Comparison of ENCODE assay signal across 10 cellular contexts in the genomic region with DNA sequence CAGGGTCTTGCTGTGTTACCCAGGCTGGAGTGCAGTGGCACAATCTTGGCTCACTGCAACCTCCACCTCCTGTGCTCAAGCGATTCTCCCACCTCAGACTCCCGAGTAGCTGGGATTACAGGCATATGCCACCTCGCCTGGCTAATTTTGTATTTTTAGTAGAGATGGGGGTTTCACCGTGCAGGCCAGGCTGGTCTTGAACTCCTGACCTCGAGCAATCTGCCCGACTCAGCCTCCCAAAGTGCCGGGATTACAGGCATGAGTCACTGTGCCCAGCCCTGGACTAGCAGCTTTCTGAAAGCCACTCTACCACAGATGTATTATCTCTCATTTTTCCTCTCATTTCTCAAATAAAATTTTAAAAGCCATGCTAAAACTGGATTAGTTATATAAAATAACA. TPM values are rescaled to one million over a fixed set of nuclear protein-coding genes. Genes with fewer than 3 reads are reported as not detected.
"Had no signal": no experiment of that assay in that cellular context is flagged by ENCODE, and none has a peak within 500 bp of the region (broad histone marks: within the 10 kb centered on the region; RNA-seq: fewer than 3 reads in every experiment).

No MANE protein-coding gene starts in this region.

RNA-seq across cellular contexts. Expression of a gene that starts 6.6 kb away (rescaled TPM):
- total RNA-seq: activated CD4-positive, alpha-beta T cell treated with anti-CD3 and anti-CD28 coated beads for 36 hours; activated CD4-positive, alpha-beta T cell treated with anti-CD3 and anti-CD28 coated beads, Interleukin-2, amount 10 ng/mL, durations not matched to agents 7 days and 5 days; activated CD8-positive, alpha-beta T cell treated with anti-CD3 and anti-CD28 coated beads, Interleukin-2, amount 10 ng/mL, durations not matched to agents 7 days and 5 days; activated naive CD8-positive, alpha-beta T cell treated with anti-CD3 and anti-CD28 coated beads, Interleukin-2, amount 10 ng/mL, durations not matched to agents 7 days and 5 days; ascending aorta; WTC11 had no signal

RNA-seq across cellular contexts. Expression of a gene that starts 37.1 kb away (rescaled TPM):
- total RNA-seq: activated CD4-positive, alpha-beta T cell treated with anti-CD3 and anti-CD28 coated beads, Interleukin-2, amount 10 ng/mL, durations not matched to agents 7 days and 5 days; activated CD8-positive, alpha-beta T cell treated with anti-CD3 and anti-CD28 coated beads, Interleukin-2, amount 10 ng/mL, durations not matched to agents 7 days and 5 days had no signal

RNA-seq across cellular contexts. Expression of a gene that starts 41.9 kb away (rescaled TPM):
- total RNA-seq: activated CD4-positive, alpha-beta T cell treated with anti-CD3 and anti-CD28 coated beads for 36 hours; activated CD4-positive, alpha-beta T cell treated with anti-CD3 and anti-CD28 coated beads, Interleukin-2, amount 10 ng/mL, durations not matched to agents 7 days and 5 days; activated CD8-positive, alpha-beta T cell treated with anti-CD3 and anti-CD28 coated beads, Interleukin-2, amount 10 ng/mL, durations not matched to agents 7 days and 5 days; activated naive CD8-positive, alpha-beta T cell treated with anti-CD3 and anti-CD28 coated beads, Interleukin-2, amount 10 ng/mL, durations not matched to agents 7 days and 5 days; activated T-helper 2 cell treated with anti-CD3 and anti-CD28 coated beads, Interferon-gamma antibody, Interleukin-2, Interleukin-4, amounts not matched to agents 10 μg/mL and 5 μg/mL and 100 μg/mL, durations not matched to agents 14 hours and 24 hours and 36 hours; ascending aorta; cardiac muscle cell; Right ventricle myocardium superior; WTC11 had no signal
- polyA plus RNA-seq: adipose tissue, cardiac muscle cell had no signal
